ENCODE assay signal across 13 cellular contexts in genomic region chr3:179716811-179717210, GRCh38.
DNase-seq lines count a peak whose midpoint lies in the region; ATAC-seq and TF ChIP-seq lines count a peak whose summit lies in the region.
"Had no signal": no experiment of that assay in that cellular context is flagged by ENCODE, and none has a peak within 500 bp of the region (broad histone marks: within the 10 kb centered on the region; RNA-seq: fewer than 3 reads in every experiment).

No MANE protein-coding gene starts in this region.

- no peak for DNase-seq in activated CD4-positive, alpha-beta T cell treated with anti-CD3 and anti-CD28 coated beads for 36 hours
- no peak for DNase-seq in activated CD4-positive, alpha-beta T cell treated with anti-CD3 and anti-CD28 coated beads for 4 hours
- DNase-seq in HK-2 (ENCODE audit: unreplicated experiment) (peak; percentile 38), fibroblast of mammary gland (ENCODE audit: low read depth) (peak; percentile 90), smooth muscle cell of the brain vasculature (ENCODE audit: low read depth, low spot score) (peak; percentile 33), dorsolateral prefrontal cortex (no peak)
- DNase-seq in activated effector memory CD4-positive, alpha-beta T cell treated with Interleukin-2 at 50 U/mL for 16 hours: no peak
- DNase-seq: 8988T; activated CD8-positive, alpha-beta memory T cell treated with anti-CD3 and anti-CD28 coated beads for 24 hours; anterior cingulate cortex; NCI-H524 treated with DMSO at 0.1 percent for 48 hours had no signal

- no peaks in the 10 kb centered on the region for H3K9me3 Mint-ChIP-seq in activated CD4-positive, alpha-beta T cell treated with anti-CD3 and anti-CD28 coated beads for 36 hours (ENCODE audit: low read depth)

- no peaks in the 10 kb centered on the region for H3K27me3 Mint-ChIP-seq in activated CD4-positive, alpha-beta T cell treated with anti-CD3 and anti-CD28 coated beads for 36 hours

- intact Hi-C loops in activated CD4-positive, alpha-beta T cell treated with anti-CD3 and anti-CD28 coated beads for 36 hours (cut with DNase I, micrococcal nuclease): no loop called here
- intact Hi-C loops in dorsolateral prefrontal cortex (cut with DNase I): no loop called here

- peaks cover 17% of the 10 kb centered on the region for H3K36me3 Mint-ChIP-seq in activated CD4-positive, alpha-beta T cell treated with anti-CD3 and anti-CD28 coated beads for 36 hours (ENCODE audit: low read depth)

- H3K4me1 Mint-ChIP-seq in activated CD4-positive, alpha-beta T cell treated with anti-CD3 and anti-CD28 coated beads for 36 hours: peaks cover 4% of the 10 kb centered on the region

- H3K4me3 ChIP-seq in fibroblast of mammary gland (ENCODE audit: control insufficient read depth, low read depth, low read length) (no peak overlapping the region), dorsolateral prefrontal cortex (no peak overlapping the region)

- POLR2A ChIA-PET in activated CD4-positive, alpha-beta T cell treated with anti-CD3 and anti-CD28 coated beads for 36 hours (lab: Charles Lee): interaction anchor here (0.7 kb wide), 1 partner anchor 12 kb away, joined by 3 read pairs; no protein-coding TSS in a partner anchor

- H3K27ac ChIP-seq in dorsolateral prefrontal cortex: no peak overlapping the region

- no peak overlapping the region for H3K4me3 Mint-ChIP-seq in activated CD4-positive, alpha-beta T cell treated with anti-CD3 and anti-CD28 coated beads for 36 hours

- no peak for TF ChIP-seq CTCF in fibroblast of mammary gland (conservative IDR thresholded peaks at IDR 0.05; ENCODE audit: control insufficient read depth, insufficient read depth, low read depth, low read length)
- no peak for TF ChIP-seq CTCF in dorsolateral prefrontal cortex (IDR thresholded peaks at IDR 0.05 in 54 of 56, conservative IDR thresholded peaks at IDR 0.05 in 2 of 56; ENCODE audit: low read depth in 1 of 56, partially characterized antibody in 56 of 56)

- H3K27ac Mint-ChIP-seq in activated CD4-positive, alpha-beta T cell treated with anti-CD3 and anti-CD28 coated beads for 36 hours: no peak overlapping the region

- ATAC-seq in activated CD4-positive, alpha-beta T cell treated with anti-CD3 and anti-CD28 coated beads for 36 hours: peak; percentile 26
- no peak for ATAC-seq in HG03045 (IDR thresholded peaks at IDR 0.05; ENCODE audit: unreplicated experiment)
- ATAC-seq: esophagus mucosa had no signal

- no peaks in the 10 kb centered on the region for H3K27me3 ChIP-seq in dorsolateral prefrontal cortex

- CTCF ChIA-PET in activated CD4-positive, alpha-beta T cell treated with anti-CD3 and anti-CD28 coated beads for 36 hours (lab: Charles Lee): no interaction called here

Comparison
In these comparisons a context has a peak if more than half of its experiments do, and no peak if none do; other contexts are left out.
1. DNase-seq: peak in HK-2 (single experiment), fibroblast of mammary gland (single experiment) and smooth muscle cell of the brain vasculature (single experiment); none in activated CD4-positive, alpha-beta T cell treated with anti-CD3 and anti-CD28 coated beads for 36 hours (single experiment), activated CD4-positive, alpha-beta T cell treated with anti-CD3 and anti-CD28 coated beads for 4 hours (0 of 2), activated effector memory CD4-positive, alpha-beta T cell treated with Interleukin-2 at 50 U/mL for 16 hours (single experiment) and dorsolateral prefrontal cortex (0 of 10).